22 cellular contexts compared by ENCODE assay signal in the genomic region with DNA sequence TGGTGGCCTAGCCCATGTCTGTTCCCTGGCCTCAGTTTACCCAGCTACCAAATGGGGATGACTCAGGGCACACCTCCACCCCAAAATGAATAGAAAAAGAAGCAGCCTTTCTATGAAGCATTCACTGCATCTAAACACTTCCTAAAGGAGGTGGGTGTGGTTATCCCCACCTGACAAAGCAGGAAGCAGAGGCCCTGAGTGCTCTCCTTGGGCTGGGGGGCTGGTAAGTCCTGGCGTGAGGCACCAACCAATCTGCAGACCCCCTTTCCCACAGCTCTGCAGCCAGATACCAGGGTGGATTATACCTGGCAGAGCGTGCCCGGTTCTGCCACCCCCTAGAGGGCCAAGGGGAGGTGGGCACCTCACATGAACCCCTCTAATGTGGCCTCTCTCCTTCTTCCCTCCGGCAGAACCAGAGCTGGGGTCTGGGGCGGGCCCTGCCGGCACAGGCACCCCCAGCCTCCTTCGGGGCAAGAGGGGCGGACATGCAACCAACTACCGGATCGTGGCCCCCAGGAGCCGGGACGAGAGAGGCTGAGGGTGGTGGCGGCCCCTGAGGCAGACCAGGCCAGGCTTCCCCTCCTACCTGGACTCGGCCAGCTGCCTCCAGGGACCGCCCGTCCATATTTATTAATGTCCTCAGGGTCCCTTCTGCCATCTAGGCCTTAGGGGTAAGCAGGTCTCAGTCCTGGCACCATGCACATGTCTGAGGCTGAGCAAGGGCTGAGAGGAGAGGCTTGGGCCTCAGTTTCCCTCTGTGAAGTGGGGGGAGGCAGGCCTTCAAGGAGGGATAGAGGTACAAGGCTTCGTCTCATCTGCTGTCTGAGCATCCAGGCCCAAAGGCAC. TPM values are rescaled to one million over a fixed set of nuclear protein-coding genes. Genes with fewer than 3 reads are reported as not detected.
A peak's percentile ranks its signal among the peaks of the same experiment; 100 is the strongest.
DNase-seq lines count a peak whose midpoint lies in the region; ATAC-seq, FAIRE-seq and TF ChIP-seq lines count a peak whose summit lies in the region.
"Had no signal": no experiment of that assay in that cellular context is flagged by ENCODE, and none has a peak within 500 bp of the region (broad histone marks: within the 10 kb centered on the region; RNA-seq: fewer than 3 reads in every experiment).

No MANE protein-coding gene starts in this region.

- no peak for TF ChIP-seq CTCF in right atrium auricular region (IDR thresholded peaks at IDR 0.05)
- TF ChIP-seq CTCF in heart left ventricle (IDR thresholded peaks at IDR 0.05): no peak
- TF ChIP-seq CTCF in K562 (IDR thresholded peaks at IDR 0.05 in 2 of 3, conservative IDR thresholded peaks at IDR 0.05 in 1 of 3; ENCODE audit: insufficient read depth in 2 of 3, low read depth in 1 of 3, low read length in 3 of 3): no peak
- TF ChIP-seq CTCF in neural crest cell (conservative IDR thresholded peaks at IDR 0.05): no peak

- no peak for TF ChIP-seq RAD21 in K562 (CRISPR knock-in tag; conservative IDR thresholded peaks at IDR 0.05 in 1 of 2, IDR thresholded peaks at IDR 0.05 in 1 of 2)

- FAIRE-seq in K562 (lab: Jason Lieb, UNC): no peak
- FAIRE-seq: A204.1, H54, HTR-8/SVneo had no signal

- in situ Hi-C loops in K562 (cut with MboI): loop anchor here (10.0 kb wide), 1 partner anchor 404 kb away; no protein-coding TSS in a partner anchor

- H3K9me3 ChIP-seq in right atrium auricular region (no peaks in the 10 kb centered on the region), heart left ventricle (no peaks in the 10 kb centered on the region), K562 (replicated peaks; ENCODE audit: control insufficient read depth, insufficient read depth, low read depth, low read length) (no peaks in the 10 kb centered on the region)
- H3K9me3 ChIP-seq: BLaER1 treated with 17β-estradiol and CSF1 and Interleukin-3, amounts not matched to agents 10 nM and 100 nM had no signal

- H3K4me2 ChIP-seq in K562 (ENCODE audit: insufficient read depth, low read length): no peak overlapping the region
- H3K4me2 ChIP-seq: BLaER1 treated with 17β-estradiol and CSF1 and Interleukin-3, amounts not matched to agents 10 nM and 100 nM had no signal

- CTCF ChIA-PET in K562 (lab: Yijun Ruan, JAX; ENCODE audit: low intra/inter-chr PET ratio): no interaction called here

- H3K9me1 ChIP-seq in K562 (ENCODE audit: control insufficient read depth, insufficient read depth, low read length): no peaks in the 10 kb centered on the region

- POLR2A ChIA-PET in K562 (lab: Yijun Ruan, JAX): interaction anchor here (0.6 to 1.6 kb wide), 3 partner anchors 9 to 24 kb away, joined by 3 to 5 read pairs (median 3); partner anchors contain the start of genes EWSR1 and RHBDD3

- no TSS peak for BruUV-seq in K562 (replicated peaks; lab: Mats Ljungman, UMichigan)

- H3K27me3 Mint-ChIP-seq in neural crest cell (ENCODE audit: low read depth): no peaks in the 10 kb centered on the region
- peaks cover under 1% of the 10 kb centered on the region for H3K27me3 Mint-ChIP-seq in activated naive CD8-positive, alpha-beta T cell treated with anti-CD3 and anti-CD28 coated beads, Interleukin-2, amount 50 U/mL, for 24 hours

- H3K27me3 ChIP-seq in right atrium auricular region (no peaks in the 10 kb centered on the region), heart left ventricle (no peaks in the 10 kb centered on the region), K562 (ENCODE audit: control insufficient read depth in 2 of 2, insufficient read depth in 2 of 2, low read length in 2 of 2) (no peaks in the 10 kb centered on the region)
- H3K27me3 ChIP-seq: BLaER1 treated with 17β-estradiol and CSF1 and Interleukin-3, amounts not matched to agents 10 nM and 100 nM had no signal

- H3K9ac ChIP-seq in K562 (ENCODE audit: insufficient read depth in 1 of 2, low read depth in 2 of 2, low read length in 2 of 2): no peak overlapping the region
- H3K9ac ChIP-seq: BLaER1 treated with 17β-estradiol and CSF1 and Interleukin-3, amounts not matched to agents 10 nM and 100 nM had no signal

- intact Hi-C loops in heart left ventricle (cut with DNase I) (no loop called here), K562 (cut with micrococcal nuclease) (loop anchor here (2.0 kb wide), 1 partner anchor 16 kb away; no protein-coding TSS in a partner anchor)

- H3K36me3 Mint-ChIP-seq in neural crest cell (ENCODE audit: low read depth): no peaks in the 10 kb centered on the region
- no peaks in the 10 kb centered on the region for H3K36me3 Mint-ChIP-seq in activated naive CD8-positive, alpha-beta T cell treated with anti-CD3 and anti-CD28 coated beads, Interleukin-2, amount 50 U/mL, for 24 hours (ENCODE audit: low read depth)

- no peak overlapping the region for H3K27ac Mint-ChIP-seq in neural crest cell (ENCODE audit: unreplicated experiment)
- no peak overlapping the region for H3K27ac Mint-ChIP-seq in activated naive CD8-positive, alpha-beta T cell treated with anti-CD3 and anti-CD28 coated beads, Interleukin-2, amount 50 U/mL, for 24 hours

- no peak overlapping the region for H2AFZ ChIP-seq in K562 (ENCODE audit: low read depth, low read length)

- no peaks in the 10 kb centered on the region for H3K9me3 Mint-ChIP-seq in neural crest cell
- no peaks in the 10 kb centered on the region for H3K9me3 Mint-ChIP-seq in activated naive CD8-positive, alpha-beta T cell treated with anti-CD3 and anti-CD28 coated beads, Interleukin-2, amount 50 U/mL, for 24 hours

- 89 to 97% (median 93%) methylated on average over 4 to 17 of the region's 17 CpGs for WGBS in heart left ventricle, 4 donors
- WGBS in K562 (ENCODE audit: insufficient coverage, low coverage, missing lambda C conversion rate): 82% methylated on average over 7 of the region's 17 CpGs

- peaks cover 21% of the 10 kb centered on the region for H3K36me3 ChIP-seq in right atrium auricular region
- peaks cover 0 to 20% (median 6%) of the 10 kb centered on the region in 9 donors for H3K36me3 ChIP-seq in heart left ventricle
- H3K36me3 ChIP-seq in K562 (ENCODE audit: control insufficient read depth, insufficient read depth, low read length): peaks cover 9% of the 10 kb centered on the region; the same call in 1 of the 3 replicates

- no peak overlapping the region for H3K27ac ChIP-seq in right atrium auricular region
- H3K27ac ChIP-seq in heart left ventricle: no peak overlapping the region
- no peak overlapping the region for H3K27ac ChIP-seq in K562 (ENCODE audit: extremely low read depth, low read depth, low read length)
- H3K27ac ChIP-seq: BLaER1 treated with 17β-estradiol and CSF1 and Interleukin-3, amounts not matched to agents 10 nM and 100 nM had no signal

- TF ChIP-seq EP300 in K562 (IDR thresholded peaks at IDR 0.05; ENCODE audit: low read length): no peak

- peak overlapping the region; percentile 18 for H3K4me3 Mint-ChIP-seq in neural crest cell
- H3K4me3 Mint-ChIP-seq in activated naive CD8-positive, alpha-beta T cell treated with anti-CD3 and anti-CD28 coated beads, Interleukin-2, amount 50 U/mL, for 24 hours: no peak overlapping the region
- H3K4me3 Mint-ChIP-seq: CD8-positive, alpha-beta memory T cell had no signal

- DNase-seq in right atrium auricular region (ENCODE audit: low spot score) (peak; percentile 44), heart left ventricle (no peak), K562 (ENCODE audit: extremely low read depth in 1 of 4, low spot score in 3 of 4) (no peak), neural crest cell (ENCODE audit: low read depth, low spot score) (no peak), HCEC 1CT (no peak)
- DNase-seq in activated naive CD8-positive, alpha-beta T cell treated with anti-CD3 and anti-CD28 coated beads, Interleukin-2, amount 50 U/mL, for 24 hours: no peak
- DNase-seq: CD8-positive, alpha-beta memory T cell; GF-D8; KG1; NCI-H1436; NCI-H2029; NCI-H2171; NCI-H446; NK-92 treated with Interleukin-12 subunit alpha and Interleukin-12 subunit beta, amount 100 ng/mL, for 24 hours; OCI-M1; SHP77 treated with DMSO at 0.1 percent for 48 hours had no signal

- H3K4me1 Mint-ChIP-seq in neural crest cell: no peaks in the 10 kb centered on the region
- H3K4me1 Mint-ChIP-seq in activated naive CD8-positive, alpha-beta T cell treated with anti-CD3 and anti-CD28 coated beads, Interleukin-2, amount 50 U/mL, for 24 hours: no peaks in the 10 kb centered on the region
- H3K4me1 Mint-ChIP-seq: CD8-positive, alpha-beta memory T cell had no signal

- H3K4me3 ChIP-seq in right atrium auricular region (no peak overlapping the region), heart left ventricle (no peak overlapping the region), K562 (no peak overlapping the region)
- H3K4me3 ChIP-seq: BLaER1 treated with 17β-estradiol and CSF1 and Interleukin-3, amounts not matched to agents 10 nM and 100 nM had no signal

- TF ChIP-seq POLR2A in heart left ventricle (IDR thresholded peaks at IDR 0.05): no peak
- TF ChIP-seq POLR2A in K562 (conservative IDR thresholded peaks at IDR 0.05): no peak

- no peaks in the 10 kb centered on the region for H3K79me2 ChIP-seq in K562 (ENCODE audit: control insufficient read depth, insufficient read depth, low read length)

- ATAC-seq in heart left ventricle (no peak), K562 (no peak), HG03280 (IDR thresholded peaks at IDR 0.05; ENCODE audit: unreplicated experiment) (no peak)
- no peak for ATAC-seq in activated naive CD8-positive, alpha-beta T cell treated with anti-CD3 and anti-CD28 coated beads, Interleukin-2, amount 50 U/mL, for 24 hours

- H3K4me1 ChIP-seq in right atrium auricular region: no peaks in the 10 kb centered on the region
- no peaks in the 10 kb centered on the region for H3K4me1 ChIP-seq in heart left ventricle
- H3K4me1 ChIP-seq in K562 (replicated peaks in 1 of 2; ENCODE audit: control insufficient read depth in 2 of 2, insufficient read depth in 2 of 2, low read length in 2 of 2): peaks cover 0 to 30% of the 10 kb centered on the region in 2 experiments; a peak in 2 of 5 replicates

- H4K20me1 ChIP-seq in K562 (replicated peaks; ENCODE audit: control insufficient read depth, insufficient read depth, low read length): no peaks in the 10 kb centered on the region

RNA-seq across cellular contexts. Expression of gene RHBDD3, which starts 9.2 kb away (rescaled TPM):
- total RNA-seq in right atrium auricular region: 10 to 100 TPM; 16.5 to 23.4 TPM
- total RNA-seq in heart left ventricle: 10 to 100 TPM; 10.9 to 29.5 (median 12.6) TPM
- polyA plus RNA-seq in heart left ventricle: 10 to 100 TPM; 17.2 to 18.8 TPM
- 10.9 and 42.9 TPM in 2 replicates for total RNA-seq in K562 (2011; cell fraction: chromatin; rRNA removed; ENCODE audit: low replicate concordance)
- 47.1 and 51.4 TPM in 2 replicates for total RNA-seq in K562 (2011; cell fraction: nucleolus; rRNA removed)
- total RNA-seq in K562 (2011; cell fraction: nucleoplasm; rRNA removed): 27.9 and 28.5 TPM in 2 replicates
- 30.9 and 37.1 TPM in 2 replicates for total RNA-seq in K562 (2014; rRNA removed)
- total RNA-seq in K562 (2014; rRNA removed; fragmentation: Illumina TruSeq; extraction: Trizol): 7.3 and 8.5 TPM in 2 replicates
- 18.0 and 20.8 TPM in 2 replicates for total RNA-seq in K562 (2015; rRNA removed; fragmentation: Illumina TruSeq; extraction: Trizol)
- 29.9 and 30.3 TPM in 2 replicates for total RNA-seq in K562 (2021)
- 14.0 and 17.4 TPM in 2 replicates for polyA plus RNA-seq in K562 (2011; rRNA removed)
- polyA plus RNA-seq in K562 (2011; cell fraction: cytosol; rRNA removed): 21.8 and 63.3 TPM in 2 replicates
- polyA plus RNA-seq in K562 (2011; cell fraction: nucleus; rRNA removed): 18.2 and 35.0 TPM in 2 replicates
- 22.9 and 35.2 TPM in 2 replicates for polyA plus RNA-seq in K562 (2012)
- 10.2 and 20.1 TPM in 2 replicates for polyA plus RNA-seq in K562 (2014; fragmentation: Illumina TruSeq; extraction: Trizol)
- 1 to 10 TPM in 1 of 2 experiments, under 1 TPM in 1; 0.32 to 1.2 TPM for polyA plus RNA-seq in K562 (2014; fragmentation: Nextera tagmentation; extraction: Ambion mirVana)
- 35.6 and 39.3 TPM in 2 replicates for polyA plus RNA-seq in K562 (2014; rRNA removed)
- polyA minus RNA-seq in K562 (2011; rRNA and poly(A)+ RNA removed): 2.8 and 5.3 TPM in 2 replicates
- polyA minus RNA-seq in K562 (2011; cell fraction: cytosol; rRNA and poly(A)+ RNA removed): 9.1 and 13.8 TPM in 2 replicates
- polyA minus RNA-seq in K562 (2011; cell fraction: nucleus; rRNA and poly(A)+ RNA removed): 10.9 and 11.4 TPM in 2 replicates
- total RNA-seq in neural crest cell: 64.9 and 65.6 TPM in 2 replicates

RNA-seq across cellular contexts. Expression of gene EWSR1, which starts 9.4 kb away (rescaled TPM):
- total RNA-seq in right atrium auricular region (100 to 1,000 TPM; 153 to 179 TPM), heart left ventricle (100 to 1,000 TPM; 103 to 202 (median 138) TPM), K562 (2014; rRNA removed) (283 and 302 TPM in 2 replicates), K562 (2014; rRNA removed; fragmentation: Illumina TruSeq; extraction: Trizol) (131 and 132 TPM in 2 replicates), K562 (2015; rRNA removed; fragmentation: Illumina TruSeq; extraction: Trizol) (172 and 181 TPM in 2 replicates), K562 (2021) (233 and 254 TPM in 2 replicates), neural crest cell (483 and 497 TPM in 2 replicates)
- polyA plus RNA-seq in heart left ventricle (100 to 1,000 TPM in 1 of 2 donors, 10 to 100 TPM in 1; 94.3 to 138 TPM), K562 (2011; rRNA removed) (239 and 279 TPM in 2 replicates), K562 (2014; fragmentation: Illumina TruSeq; extraction: Trizol) (375 and 450 TPM in 2 replicates), K562 (2014; fragmentation: Nextera tagmentation; extraction: Ambion mirVana) (100 to 1,000 TPM in 1 of 2 experiments, 10 to 100 TPM in 1; 83.3 to 101 TPM), K562 (2014; rRNA removed) (245 and 263 TPM in 2 replicates)
- 290 and 407 TPM in 2 replicates for total RNA-seq in K562 (2011; cell fraction: chromatin; rRNA removed; ENCODE audit: low replicate concordance)
- total RNA-seq in K562 (2011; cell fraction: nucleolus; rRNA removed): 162 and 182 TPM in 2 replicates
- total RNA-seq in K562 (2011; cell fraction: nucleoplasm; rRNA removed): 269 and 319 TPM in 2 replicates
- polyA plus RNA-seq in K562 (2011; cell fraction: cytosol; rRNA removed): 452 and 650 TPM in 2 replicates
- 519 and 665 TPM in 2 replicates for polyA plus RNA-seq in K562 (2011; cell fraction: nucleus; rRNA removed)
- 205 and 340 TPM in 2 replicates for polyA plus RNA-seq in K562 (2012)
- polyA minus RNA-seq in K562 (2011; rRNA and poly(A)+ RNA removed): 228 and 290 TPM in 2 replicates
- 181 and 192 TPM in 2 replicates for polyA minus RNA-seq in K562 (2011; cell fraction: cytosol; rRNA and poly(A)+ RNA removed)
- 106 and 173 TPM in 2 replicates for polyA minus RNA-seq in K562 (2011; cell fraction: nucleus; rRNA and poly(A)+ RNA removed)

RNA-seq across cellular contexts. Expression of gene GAS2L1, which starts 47.8 kb away (rescaled TPM):
- 10 to 100 TPM; 19.4 to 28.0 TPM for total RNA-seq in right atrium auricular region
- 10 to 100 TPM; 12.0 to 46.6 (median 16.8) TPM for total RNA-seq in heart left ventricle
- polyA plus RNA-seq in heart left ventricle: 10 to 100 TPM; 18.0 to 48.3 TPM
- 22.3 and 60.1 TPM in 2 replicates for total RNA-seq in K562 (2011; cell fraction: chromatin; rRNA removed; ENCODE audit: low replicate concordance)
- total RNA-seq in K562 (2011; cell fraction: nucleolus; rRNA removed): 28.4 and 30.7 TPM in 2 replicates
- 27.4 and 41.5 TPM in 2 replicates for total RNA-seq in K562 (2011; cell fraction: nucleoplasm; rRNA removed)
- 7.0 and 9.5 TPM in 2 replicates for total RNA-seq in K562 (2014; rRNA removed)
- 1.3 and 1.5 TPM in 2 replicates for total RNA-seq in K562 (2014; rRNA removed; fragmentation: Illumina TruSeq; extraction: Trizol)
- total RNA-seq in K562 (2015; rRNA removed; fragmentation: Illumina TruSeq; extraction: Trizol): 4.8 and 5.4 TPM in 2 replicates
- 19.7 and 21.4 TPM in 2 replicates for total RNA-seq in K562 (2021)
- polyA plus RNA-seq in K562 (2011; rRNA removed): 3.2 and 5.1 TPM in 2 replicates
- polyA plus RNA-seq in K562 (2011; cell fraction: cytosol; rRNA removed): 4.3 and 19.2 TPM in 2 replicates
- 22.5 and 43.5 TPM in 2 replicates for polyA plus RNA-seq in K562 (2011; cell fraction: nucleus; rRNA removed)
- polyA plus RNA-seq in K562 (2012): 8.3 and 13.9 TPM in 2 replicates
- polyA plus RNA-seq in K562 (2014; fragmentation: Illumina TruSeq; extraction: Trizol): 2.4 and 6.6 TPM in 2 replicates
- polyA plus RNA-seq in K562 (2014; fragmentation: Nextera tagmentation; extraction: Ambion mirVana): under 1 TPM; 0.56 to 0.94 TPM
- 14.3 and 17.2 TPM in 2 replicates for polyA plus RNA-seq in K562 (2014; rRNA removed)
- polyA minus RNA-seq in K562 (2011; rRNA and poly(A)+ RNA removed): 0.66 and 3.1 TPM in 2 replicates
- polyA minus RNA-seq in K562 (2011; cell fraction: cytosol; rRNA and poly(A)+ RNA removed): 6.4 and 6.5 TPM in 2 replicates
- 9.4 and 9.8 TPM in 2 replicates for polyA minus RNA-seq in K562 (2011; cell fraction: nucleus; rRNA and poly(A)+ RNA removed)
- 7.8 and 8.9 TPM in 2 replicates for total RNA-seq in neural crest cell

RNA-seq across cellular contexts. Expression of gene EMID1, which starts 52.9 kb away (rescaled TPM):
- total RNA-seq in right atrium auricular region: under 1 TPM; 0.33 to 0.51 TPM
- 1 to 10 TPM in 2 of 9 donors, under 1 TPM in 6, not detected in 1; 0.16 to 1.5 (median 0.32) TPM for total RNA-seq in heart left ventricle
- under 1 TPM in 1 of 2 donors, not detected in 1; 0.43 TPM for polyA plus RNA-seq in heart left ventricle
- 9.5 and 19.2 TPM in 2 replicates for total RNA-seq in K562 (2011; cell fraction: chromatin; rRNA removed; ENCODE audit: low replicate concordance)
- 12.4 and 12.8 TPM in 2 replicates for total RNA-seq in K562 (2011; cell fraction: nucleolus; rRNA removed)
- 11.4 and 13.8 TPM in 2 replicates for total RNA-seq in K562 (2011; cell fraction: nucleoplasm; rRNA removed)
- 5.5 and 6.9 TPM in 2 replicates for total RNA-seq in K562 (2014; rRNA removed)
- total RNA-seq in K562 (2014; rRNA removed; fragmentation: Illumina TruSeq; extraction: Trizol): 0.80 and 0.91 TPM in 2 replicates
- 3.0 TPM in 2 replicates for total RNA-seq in K562 (2015; rRNA removed; fragmentation: Illumina TruSeq; extraction: Trizol)
- 5.7 and 7.2 TPM in 2 replicates for total RNA-seq in K562 (2021)
- 2.7 and 3.0 TPM in 2 replicates for polyA plus RNA-seq in K562 (2011; rRNA removed)
- polyA plus RNA-seq in K562 (2011; cell fraction: cytosol; rRNA removed): 2.8 and 9.9 TPM in 2 replicates
- polyA plus RNA-seq in K562 (2011; cell fraction: nucleus; rRNA removed): 4.6 and 10.5 TPM in 2 replicates
- 5.3 and 46.5 TPM in 2 replicates for polyA plus RNA-seq in K562 (2012)
- polyA plus RNA-seq in K562 (2014; fragmentation: Illumina TruSeq; extraction: Trizol): 1.6 and 2.6 TPM in 2 replicates
- under 1 TPM; 0.15 to 0.17 TPM for polyA plus RNA-seq in K562 (2014; fragmentation: Nextera tagmentation; extraction: Ambion mirVana)
- 4.9 and 6.9 TPM in 2 replicates for polyA plus RNA-seq in K562 (2014; rRNA removed)
- polyA minus RNA-seq in K562 (2011; rRNA and poly(A)+ RNA removed): 1.1 and 2.6 TPM in 2 replicates
- 1.0 and 2.4 TPM in 2 replicates for polyA minus RNA-seq in K562 (2011; cell fraction: cytosol; rRNA and poly(A)+ RNA removed)
- 4.3 and 5.3 TPM in 2 replicates for polyA minus RNA-seq in K562 (2011; cell fraction: nucleus; rRNA and poly(A)+ RNA removed)
- total RNA-seq in neural crest cell: 9.0 and 10.4 TPM in 2 replicates
- total RNA-seq: CD8-positive, alpha-beta memory T cell; RPMI7951 had no signal

RNA-seq across cellular contexts. Expression of gene RASL10A, which starts 56.9 kb away (rescaled TPM):
- 1 to 10 TPM; 1.1 to 1.8 TPM for total RNA-seq in right atrium auricular region
- 1 to 10 TPM in 5 of 9 donors, under 1 TPM in 4; 0.29 to 5.8 (median 1.3) TPM for total RNA-seq in heart left ventricle
- 1 to 10 TPM in 1 of 2 donors, under 1 TPM in 1; 0.95 to 1.1 TPM for polyA plus RNA-seq in heart left ventricle
- 1.7 TPM in 1 of 2 replicates, not detected in the other for total RNA-seq in K562 (2011; cell fraction: chromatin; rRNA removed; ENCODE audit: low replicate concordance)
- total RNA-seq in K562 (2011; cell fraction: nucleolus; rRNA removed): 1.3 and 1.6 TPM in 2 replicates
- 0.95 and 1.1 TPM in 2 replicates for total RNA-seq in K562 (2011; cell fraction: nucleoplasm; rRNA removed)
- total RNA-seq in K562 (2014; rRNA removed): 0.53 and 0.95 TPM in 2 replicates
- 0.25 TPM in 1 of 2 replicates, not detected in the other for total RNA-seq in K562 (2014; rRNA removed; fragmentation: Illumina TruSeq; extraction: Trizol)
- not detected in 2 replicates for total RNA-seq in K562 (2015; rRNA removed; fragmentation: Illumina TruSeq; extraction: Trizol)
- 0.49 and 0.60 TPM in 2 replicates for total RNA-seq in K562 (2021)
- polyA plus RNA-seq in K562 (2011; rRNA removed): 0.37 and 0.40 TPM in 2 replicates
- 0.10 and 2.2 TPM in 2 replicates for polyA plus RNA-seq in K562 (2011; cell fraction: cytosol; rRNA removed)
- polyA plus RNA-seq in K562 (2011; cell fraction: nucleus; rRNA removed): 0.86 and 3.9 TPM in 2 replicates
- 0.29 and 0.35 TPM in 2 replicates for polyA plus RNA-seq in K562 (2012)
- polyA plus RNA-seq in K562 (2014; fragmentation: Illumina TruSeq; extraction: Trizol): not detected in 2 replicates
- under 1 TPM in 1 of 2 experiments, not detected in 1; 0.17 TPM for polyA plus RNA-seq in K562 (2014; fragmentation: Nextera tagmentation; extraction: Ambion mirVana)
- 0.54 and 1.2 TPM in 2 replicates for polyA plus RNA-seq in K562 (2014; rRNA removed)
- polyA minus RNA-seq in K562 (2011; rRNA and poly(A)+ RNA removed): not detected in 2 replicates
- polyA minus RNA-seq in K562 (2011; cell fraction: cytosol; rRNA and poly(A)+ RNA removed): not detected in 2 replicates
- 0.67 TPM in 1 of 2 replicates, not detected in the other for polyA minus RNA-seq in K562 (2011; cell fraction: nucleus; rRNA and poly(A)+ RNA removed)
- 0.27 and 0.63 TPM in 2 replicates for total RNA-seq in neural crest cell
- total RNA-seq: CD8-positive, alpha-beta memory T cell had no signal
- polyA plus RNA-seq: CD8-positive, alpha-beta memory T cell had no signal
